Comparison of ENCODE assay signal across 25 cellular contexts in the genomic region with DNA sequence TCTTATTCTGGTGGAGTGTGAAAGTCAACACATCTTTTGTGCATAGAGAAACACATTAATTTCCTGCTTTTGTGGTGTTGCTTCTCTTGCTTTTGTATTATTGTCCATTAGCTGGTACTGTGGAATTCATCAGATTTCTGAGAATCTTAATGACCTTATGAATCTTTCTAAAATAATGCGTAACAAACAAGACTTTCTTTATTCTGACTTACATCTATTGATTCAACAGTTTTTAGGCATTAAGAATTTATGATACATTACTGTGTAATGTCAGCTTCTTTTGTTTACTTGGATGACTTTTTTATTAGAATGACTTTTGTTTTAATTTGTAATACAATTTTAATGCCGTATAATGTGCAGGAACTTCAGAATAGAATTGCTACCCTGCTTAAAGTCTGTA.
"Had no signal": no experiment of that assay in that cellular context is flagged by ENCODE, and none has a peak within 500 bp of the region (broad histone marks: within the 10 kb centered on the region; RNA-seq: fewer than 3 reads in every experiment).

No MANE protein-coding gene starts in this region.

- H3K9me3 ChIP-seq: ovary, psoas muscle, right lobe of liver, sigmoid colon, stomach, thoracic aorta, thyroid gland, tibial nerve, upper lobe of right lung, uterus had no signal

- DNase-seq: naive thymus-derived CD8-positive, alpha-beta T cell; nephron progenitor cell; occipital lobe; ovary; posterior cingulate gyrus; psoas muscle; right cardiac atrium; right lobe of liver; sigmoid colon; small intestine; stimulated activated CD4-positive, alpha-beta T cell treated with anti-CD3 and anti-CD28 coated beads, Interleukin-15, amount 100 ng/mL, for 24 hours; stimulated activated CD4-positive, alpha-beta T cell treated with anti-CD3 and anti-CD28 coated beads, Interleukin-2, amount 100 ng/mL, for 24 hours; stimulated activated CD4-positive, alpha-beta T cell treated with anti-CD3 and anti-CD28 coated beads, Interleukin-2, amount 100 ng/mL, for 48 hours; stimulated activated CD4-positive, alpha-beta T cell treated with anti-CD3 and anti-CD28 coated beads, Interleukin-4, amount 100 ng/mL, for 24 hours; stimulated activated naive B cell treated with anti-CD40 and anti-IgM and Interleukin-4, amounts not matched to agents 10 μg/mL and 1 μg/mL and 100 μg/mL, for 72 hours; stimulated activated naive CD4-positive, alpha-beta T cell treated with Interleukin-2 at 50 U/mL for 16 hours; stomach; thyroid gland; upper lobe of right lung; uterus had no signal

- ATAC-seq: naive thymus-derived CD8-positive, alpha-beta T cell; natural killer cell treated with Interleukin-12 subunit alpha and Interleukin-12 subunit beta and Interleukin-15 and Interleukin-18, amount 100 ng/mL, for 72 hours; psoas muscle; right cardiac atrium; right lobe of liver; stimulated activated effector memory CD8-positive, alpha-beta T cell treated with anti-CD3 and anti-CD28 coated beads, Interleukin-12 subunit alpha, Interleukin-12 subunit beta, amount 100 ng/mL, for 72 hours; stimulated activated naive B cell treated with anti-CD40 and anti-IgM and Interleukin-4, amounts not matched to agents 10 μg/mL and 1 μg/mL and 100 μg/mL, for 72 hours; upper lobe of right lung had no signal

- H3K27me3 ChIP-seq: ovary, right lobe of liver, sigmoid colon, stomach, thyroid gland, tibial nerve, upper lobe of right lung, uterus had no signal

- H3K27ac ChIP-seq: ovary, parathyroid adenoma, right lobe of liver, stomach, thoracic aorta, thyroid gland, upper lobe of right lung, uterus had no signal

- H3K9ac ChIP-seq: parathyroid adenoma had no signal

- H3K4me3 ChIP-seq: ovary, psoas muscle, right lobe of liver, sigmoid colon, stomach, thoracic aorta, thyroid gland, tibial nerve, upper lobe of right lung, uterus had no signal

- H2AFZ ChIP-seq: parathyroid adenoma had no signal

- H3K36me3 ChIP-seq: ovary, right lobe of liver, sigmoid colon, stomach, thoracic aorta, thyroid gland, tibial nerve, upper lobe of right lung, uterus had no signal

- H3K4me1 ChIP-seq: uterus had no signal

- FAIRE-seq: small intestine had no signal
